Comparison of ENCODE assay signal across 1 cellular context in genomic region chr4:153346563-153346962, GRCh38.
TF ChIP-seq lines count a peak whose summit lies in the region.

No MANE protein-coding gene starts in this region.

TF ChIP-seq in H1, 55 proteins besides CTCF, POLR2A, EP300 and RAD21:
- TF ChIP-seq RBBP5 (IDR thresholded peaks at IDR 0.05; ENCODE audit: borderline replicate concordance, low read depth, low read length) = no peak
- no peak for TF ChIP-seq GTF2F1 (IDR thresholded peaks at IDR 0.05; ENCODE audit: borderline replicate concordance, low read depth, low read length)
- no peak for TF ChIP-seq SRF (IDR thresholded peaks at IDR 0.05; ENCODE audit: low read depth, low read length)
- TF ChIP-seq TAF1 (IDR thresholded peaks at IDR 0.05; ENCODE audit: low read depth, low read length) = no peak
- TF ChIP-seq CTBP2 (IDR thresholded peaks at IDR 0.05; ENCODE audit: borderline replicate concordance, insufficient read depth, insufficient read length, low read length) = no peak
- TF ChIP-seq SUZ12 (IDR thresholded peaks at IDR 0.05; ENCODE audit: low read length) = no peak
- TF ChIP-seq EZH2 (IDR thresholded peaks at IDR 0.05; ENCODE audit: low read depth, low read length, severe bottlenecking) = no peak
- TF ChIP-seq YY1 (IDR thresholded peaks at IDR 0.05; ENCODE audit: low read depth, low read length) = no peak
- TF ChIP-seq NANOG (IDR thresholded peaks at IDR 0.05; ENCODE audit: insufficient read depth, low read depth, low read length, poor library complexity, severe bottlenecking) = no peak
- no peak for TF ChIP-seq TCF12 (IDR thresholded peaks at IDR 0.05; ENCODE audit: low read depth, low read length)
